In the genomic region with DNA sequence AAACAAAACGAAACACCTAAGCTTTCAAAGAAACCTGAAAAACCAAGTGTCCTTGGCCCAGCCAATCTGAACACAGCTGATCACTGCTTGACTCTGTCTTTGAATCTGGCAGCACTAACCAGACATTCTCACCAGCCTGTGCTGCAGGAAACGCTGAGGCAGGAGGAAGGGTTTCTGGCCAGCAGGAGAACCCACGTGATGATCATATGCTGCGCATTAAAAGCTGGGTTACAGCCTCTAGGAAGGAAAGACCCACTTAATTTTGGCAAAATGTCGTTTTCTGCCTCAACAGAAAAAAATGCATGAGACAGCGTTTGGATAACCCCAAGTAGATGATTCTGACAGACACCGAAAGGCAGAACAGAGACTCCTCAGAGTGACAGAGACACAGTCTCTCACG, we compare ENCODE assay signal across 8 cellular contexts. TPM values are rescaled to one million over a fixed set of nuclear protein-coding genes. Genes with fewer than 3 reads are reported as not detected.
DNase-seq lines count a peak whose midpoint lies in the region; ATAC-seq and TF ChIP-seq lines count a peak whose summit lies in the region.

No MANE protein-coding gene starts in this region.

- H3K27me3 ChIP-seq in mesendoderm (ENCODE audit: insufficient read depth, low read length, poor library complexity) = no peaks in the 10 kb centered on the region

- TF ChIP-seq CTCF in LNCaP clone FGC (IDR thresholded peaks at IDR 0.05; ENCODE audit: control insufficient read depth, extremely low read depth, insufficient read depth) (no peak), choroid plexus epithelial cell (conservative IDR thresholded peaks at IDR 0.05; ENCODE audit: low read depth, low read length) (peak; percentile 23)

- H3K36me3 ChIP-seq in mesendoderm (ENCODE audit: control insufficient read depth, insufficient read depth, low read length) = no peaks in the 10 kb centered on the region

- no peak overlapping the region for H2BK5ac ChIP-seq in mesendoderm (ENCODE audit: low read length)

- H2BK120ac ChIP-seq in mesendoderm (ENCODE audit: low read depth, low read length) = no peak overlapping the region

- no peak overlapping the region for H3K27ac ChIP-seq in mesendoderm (ENCODE audit: low read depth, low read length)

- H3K18ac ChIP-seq in mesendoderm (ENCODE audit: low read length) = no peak overlapping the region

- H3K4me1 ChIP-seq in mesendoderm (ENCODE audit: control insufficient read depth, low read depth, low read length) = no peaks in the 10 kb centered on the region

- no CpG with 5 or more reads among the region's 8 CpGs for WGBS in mesendoderm (ENCODE audit: extremely low coverage, insufficient coverage, low lambda C conversion rate)

- no peak overlapping the region for H2AK5ac ChIP-seq in mesendoderm (ENCODE audit: low read length)

- ATAC-seq in GM19043 (IDR thresholded peaks at IDR 0.05; ENCODE audit: low read depth, unreplicated experiment) (peak; percentile 81), GM19023 (IDR thresholded peaks at IDR 0.05; ENCODE audit: unreplicated experiment) (no peak), HG02571 (IDR thresholded peaks at IDR 0.05; ENCODE audit: unreplicated experiment) (no peak)

- H3K9ac ChIP-seq in mesendoderm (ENCODE audit: low read length) = no peak overlapping the region

- no peaks in the 10 kb centered on the region for H3K79me2 ChIP-seq in mesendoderm (ENCODE audit: control insufficient read depth, insufficient read depth, low read length)

- H3K4me3 ChIP-seq in LNCaP clone FGC (ENCODE audit: low read depth, low read length) (no peak overlapping the region), choroid plexus epithelial cell (ENCODE audit: low read depth, low read length) (peak overlapping the region; percentile 20), mesendoderm (ENCODE audit: low read length) (no peak overlapping the region)

- H4K5ac ChIP-seq in mesendoderm (ENCODE audit: low read length) = no peak overlapping the region

- no peak overlapping the region for H3K4me2 ChIP-seq in mesendoderm (ENCODE audit: low read length)

- H3K23ac ChIP-seq in mesendoderm (ENCODE audit: low read length) = no peak overlapping the region

- DNase-seq in LNCaP clone FGC (ENCODE audit: low read depth) (peak; percentile 79), choroid plexus epithelial cell (ENCODE audit: low read depth) (peak; percentile 95), mesendoderm (peak; percentile 28), HuH-7.5 (ENCODE audit: low spot score) (no peak), HT-29 (ENCODE audit: low spot score) (no peak)

- peaks cover 1% of the 10 kb centered on the region for H3K79me1 ChIP-seq in mesendoderm (ENCODE audit: low read length)

- H3K4ac ChIP-seq in mesendoderm (ENCODE audit: low read depth, low read length) = no peak overlapping the region

- H3K56ac ChIP-seq in mesendoderm (ENCODE audit: low read length) = no peak overlapping the region

- H2BK15ac ChIP-seq in mesendoderm (replicated peaks; ENCODE audit: low read depth) = no peak overlapping the region

- no peak overlapping the region for H4K8ac ChIP-seq in mesendoderm (ENCODE audit: low read depth, low read length)

RNA-seq across cellular contexts. Expression of a gene that starts 9.8 kb away (rescaled TPM):
- polyA plus RNA-seq in mesendoderm (2013, experiment 1 of 2) = 12.7 TPM
- polyA plus RNA-seq in mesendoderm (2013, experiment 2 of 2) = 12.5 TPM
- 10.3 and 13.3 TPM in 2 replicates for total RNA-seq in HT-29 (2014; rRNA removed; shearing (Covaris generic))

Comparison
In these comparisons a context has a peak if more than half of its experiments do, and no peak if none do; other contexts are left out.
1. DNase-seq: peak in LNCaP clone FGC (single experiment), choroid plexus epithelial cell (single experiment) and mesendoderm (single experiment); none in HuH-7.5 (single experiment) and HT-29 (single experiment).